ENCODE assay signal across 27 cellular contexts in the genomic region with DNA sequence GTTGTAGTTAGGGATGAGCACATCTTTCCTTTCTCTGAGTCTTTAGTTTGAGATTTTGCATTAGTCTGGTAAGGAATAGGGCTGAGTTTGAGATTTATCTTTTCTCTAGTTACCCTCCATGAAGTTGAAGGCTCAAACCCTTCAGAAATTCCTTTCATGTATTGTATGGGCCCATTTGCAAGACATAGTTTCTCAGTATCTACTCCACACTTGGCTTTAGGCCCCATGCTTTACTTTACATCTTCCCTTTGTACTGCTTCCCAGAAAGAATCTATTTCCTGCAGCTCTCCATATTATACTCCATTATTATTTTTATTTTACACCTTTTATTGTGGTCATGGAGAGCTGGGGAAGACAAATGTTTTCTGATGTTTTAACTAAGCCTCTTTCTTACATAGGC.
"Had no signal": no experiment of that assay in that cellular context is flagged by ENCODE, and none has a peak within 500 bp of the region (broad histone marks: within the 10 kb centered on the region; RNA-seq: fewer than 3 reads in every experiment).

No MANE protein-coding gene starts in this region.

- DNase-seq: cortex of kidney; effector CD8-positive, alpha-beta T cell; effector memory CD8-positive, alpha-beta T cell; endodermal cell; erythroblast; esophagus squamous epithelium; foreskin fibroblast; foreskin melanocyte; gastrocnemius medialis; glutamatergic neuron; head of caudate nucleus; heart right ventricle; hippocampal formation; left cardiac atrium; left lung; left ventricle myocardium superior; lower lobe of right lung; mesendoderm; midbrain; naive thymus-derived CD4-positive, alpha-beta T cell had no signal

- H3K9me3 ChIP-seq: esophagus squamous epithelium, gastrocnemius medialis, left lung, lower lobe of right lung had no signal

- H3K36me3 Mint-ChIP-seq: memory B cell; naive thymus-derived CD4-positive, alpha-beta T cell had no signal

- H3K27ac ChIP-seq: epithelial cell of prostate, esophagus squamous epithelium, gastrocnemius medialis, heart right ventricle, left lung, lower lobe of right lung had no signal

- H3K4me3 Mint-ChIP-seq: dendritic cell treated with granulocyte-macrophage colony-stimulating factor and Interleukin-4, amounts not matched to agents 40 ng/mL and 50 ng/mL, for 4 days; effector memory CD8-positive, alpha-beta T cell; endodermal cell; memory B cell; naive thymus-derived CD4-positive, alpha-beta T cell had no signal

- H3K9me3 Mint-ChIP-seq: dendritic cell treated with granulocyte-macrophage colony-stimulating factor and Interleukin-4, amounts not matched to agents 40 ng/mL and 50 ng/mL, for 4 days had no signal

- ATAC-seq: effector memory CD8-positive, alpha-beta T cell; esophagus mucosa; gastrocnemius medialis; heart right ventricle; left cardiac atrium; left lung; left ventricle myocardium superior; lower lobe of right lung; naive thymus-derived CD4-positive, alpha-beta T cell had no signal

- H3K36me3 ChIP-seq: esophagus squamous epithelium, gastrocnemius medialis, heart right ventricle, left lung, lower lobe of right lung had no signal

- H3K27me3 ChIP-seq: esophagus squamous epithelium, gastrocnemius medialis, heart right ventricle, left lung had no signal

- H3K27ac Mint-ChIP-seq: dendritic cell treated with granulocyte-macrophage colony-stimulating factor and Interleukin-4, amounts not matched to agents 40 ng/mL and 50 ng/mL, for 4 days; effector memory CD8-positive, alpha-beta T cell; endodermal cell; memory B cell; naive thymus-derived CD4-positive, alpha-beta T cell had no signal

- H3K4me3 ChIP-seq: esophagus squamous epithelium, gastrocnemius medialis, heart right ventricle, left lung, lower lobe of right lung had no signal

- H3K4me1 Mint-ChIP-seq: endodermal cell; memory B cell; naive thymus-derived CD4-positive, alpha-beta T cell had no signal

- H3K27me3 Mint-ChIP-seq: dendritic cell treated with granulocyte-macrophage colony-stimulating factor and Interleukin-4, amounts not matched to agents 40 ng/mL and 50 ng/mL, for 4 days; effector memory CD8-positive, alpha-beta T cell; memory B cell; naive thymus-derived CD4-positive, alpha-beta T cell had no signal

- FAIRE-seq: colon, islet of Langerhans, keratinocyte had no signal

- H3K4me1 ChIP-seq: esophagus squamous epithelium, gastrocnemius medialis, heart right ventricle, left lung, lower lobe of right lung had no signal
